6 cellular contexts compared by ENCODE assay signal in the genomic region with DNA sequence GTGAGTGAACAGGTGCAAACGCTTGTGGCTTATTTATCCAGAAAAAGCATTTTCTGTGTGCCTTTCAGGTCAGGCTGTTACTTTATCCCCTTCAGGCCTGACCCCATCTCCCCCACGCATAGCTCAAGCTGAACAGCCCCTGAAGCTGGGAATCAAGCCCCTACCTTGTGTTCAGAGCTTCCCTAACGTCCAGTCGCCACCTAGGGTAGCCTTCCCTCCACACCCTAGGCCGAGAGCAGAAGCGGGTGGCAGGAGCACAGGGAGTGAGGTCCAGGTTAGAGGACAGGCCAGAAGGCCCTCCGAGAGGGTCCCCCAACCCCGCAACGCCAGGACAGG. TPM values are rescaled to one million over a fixed set of nuclear protein-coding genes. Genes with fewer than 3 reads are reported as not detected.
DNase-seq lines count a peak whose midpoint lies in the region; ATAC-seq, FAIRE-seq and TF ChIP-seq lines count a peak whose summit lies in the region.

No MANE protein-coding gene starts in this region.

- intact Hi-C loops in OCI-LY7 (cut with micrococcal nuclease; ENCODE audit: unreplicated experiment): loop anchor here (2.0 kb wide), 1 partner anchor 46 kb away; no protein-coding TSS in a partner anchor

- H3K4me3 ChIP-seq in OCI-LY7 (ENCODE audit: low read depth, low read length, poor library complexity, severe bottlenecking) (peak overlapping the region; percentile 52), small intestine (ENCODE audit: low read depth in 1 of 2, low read length in 2 of 2) (peak overlapping the region; percentile 65 to 94)

- H3K9me3 ChIP-seq in OCI-LY7 (ENCODE audit: low read length) (no peaks in the 10 kb centered on the region), small intestine (ENCODE audit: control insufficient read depth, low read depth) (no peaks in the 10 kb centered on the region)

- H3K27ac ChIP-seq in OCI-LY7 (ENCODE audit: low read depth, low read length, poor library complexity, severe bottlenecking) (no peak overlapping the region), small intestine (ENCODE audit: low read depth in 1 of 2, low read length in 1 of 2) (peak overlapping the region in 1 of 2 donors; percentile 9)

- POLR2A ChIA-PET in OCI-LY7 (lab: Charles Lee): interaction anchor here (0.6 kb wide), 1 partner anchor 971 kb away, joined by 5 read pairs; no protein-coding TSS in a partner anchor

- no peak for FAIRE-seq in small intestine (lab: Jason Lieb, UNC)

- DNase-seq in OCI-LY7 (ENCODE audit: low spot score) (no peak), small intestine (no peak), ACHN (no peak), ecto neural progenitor cell (ENCODE audit: low spot score) (no peak), NCI-H2029 (lab: John Stamatoyannopoulos, UW) (no peak)

- no peaks in the 10 kb centered on the region for H3K27me3 ChIP-seq in small intestine (ENCODE audit: control insufficient read depth in 2 of 2, insufficient read depth in 2 of 2, low read length in 2 of 2)

- H3K79me2 ChIP-seq in OCI-LY7 (ENCODE audit: insufficient read depth, low read depth, low read length): no peaks in the 10 kb centered on the region

- in situ Hi-C loops in ACHN (cut with HindIII; ENCODE audit: low pct_ligation_motif_present, low pct_unique_long_range_greater_than_20kb, low sequenced_read_pairs): no loop called here

- H2AFZ ChIP-seq in OCI-LY7 (ENCODE audit: low read length): peak overlapping the region; percentile 8; the same call in 1 of the 2 replicates

- H3K4me1 ChIP-seq in OCI-LY7 (ENCODE audit: insufficient read depth, low read length, poor library complexity, severe bottlenecking) (peaks cover 14% of the 10 kb centered on the region), small intestine (ENCODE audit: control insufficient read depth in 2 of 2, insufficient read depth in 1 of 2, low read depth in 1 of 2, low read length in 1 of 2) (peaks cover 0 to 5% of the 10 kb centered on the region in 2 donors)

- no peaks in the 10 kb centered on the region for H3K9me2 ChIP-seq in OCI-LY7 (ENCODE audit: insufficient read depth, low read length)

- peak; percentile 28 for ATAC-seq in esophagus mucosa

- H3K36me3 ChIP-seq in OCI-LY7 (ENCODE audit: insufficient read depth, low read length) (peaks cover 12% of the 10 kb centered on the region; the same call in 1 of the 2 replicates), small intestine (ENCODE audit: control insufficient read depth in 2 of 2, insufficient read depth in 2 of 2, low read length in 2 of 2) (peaks cover 0 to 6% of the 10 kb centered on the region in 2 donors)

- CTCF ChIA-PET in OCI-LY7 (lab: Charles Lee; ENCODE audit: unreplicated experiment): interaction anchor here (0.6 to 1.2 kb wide), 2 partner anchors 33 to 46 kb away, joined by 3 to 5 read pairs; no protein-coding TSS in a partner anchor

- BruUV-seq in OCI-LY7 (replicated peaks; lab: Mats Ljungman, UMichigan): no TSS peak

- H4K20me1 ChIP-seq in OCI-LY7 (ENCODE audit: insufficient read depth, low read length): no peaks in the 10 kb centered on the region

- H3K4me2 ChIP-seq in OCI-LY7 (ENCODE audit: low read length): peak overlapping the region; percentile 67

- 20 to 29% (median 23%) methylated on average over 9 of the region's 9 CpGs for WGBS in small intestine, 3 donors

- no peak for TF ChIP-seq CTCF in OCI-LY7 (conservative IDR thresholded peaks at IDR 0.05; ENCODE audit: low read length)

RNA-seq across cellular contexts. Expression of a gene that starts 0.5 kb away (rescaled TPM):
- total RNA-seq in OCI-LY7 (2014; rRNA removed; shearing (Covaris generic)): 0.41 TPM in 1 of 2 replicates, not detected in the other
- 0.17 and 0.21 TPM in 2 replicates for total RNA-seq in OCI-LY7 (2022)
- 0.96 TPM for total RNA-seq in esophagus mucosa
- 100 to 1,000 TPM in 1 of 3 donors, 10 to 100 TPM in 2; 44.9 to 147 (median 61.1) TPM for polyA plus RNA-seq in small intestine

RNA-seq across cellular contexts. Expression of a gene that starts 18.5 kb away (rescaled TPM):
- 51.9 and 56.2 TPM in 2 replicates for total RNA-seq in OCI-LY7 (2014; rRNA removed; shearing (Covaris generic))
- total RNA-seq in OCI-LY7 (2022): 49.8 and 53.8 TPM in 2 replicates
- 72.7 TPM for total RNA-seq in esophagus mucosa
- polyA plus RNA-seq in small intestine: 100 to 1,000 TPM; 106 to 122 (median 108) TPM

RNA-seq across cellular contexts. Expression of a gene that starts 18.5 kb away (rescaled TPM):
- total RNA-seq in OCI-LY7 (2014; rRNA removed; shearing (Covaris generic)): 14.5 and 15.8 TPM in 2 replicates
- total RNA-seq in OCI-LY7 (2022): 20.3 and 21.7 TPM in 2 replicates
- total RNA-seq in esophagus mucosa: 5.7 TPM
- polyA plus RNA-seq in small intestine: 1 to 10 TPM; 1.6 to 7.7 (median 1.8) TPM

RNA-seq across cellular contexts. Expression of a gene that starts 30.8 kb away (rescaled TPM):
- total RNA-seq in OCI-LY7 (2014; rRNA removed; shearing (Covaris generic)): 10.4 and 13.6 TPM in 2 replicates
- total RNA-seq in OCI-LY7 (2022) (20.3 and 20.5 TPM in 2 replicates), esophagus mucosa (23.0 TPM)
- 10 to 100 TPM; 13.6 to 41.3 (median 16.8) TPM for polyA plus RNA-seq in small intestine

RNA-seq across cellular contexts. Expression of a gene that starts 56.0 kb away (rescaled TPM):
- total RNA-seq in OCI-LY7 (2014; rRNA removed; shearing (Covaris generic)): 50.9 and 58.2 TPM in 2 replicates
- total RNA-seq in OCI-LY7 (2022) (52.1 and 52.3 TPM in 2 replicates), esophagus mucosa (11.5 TPM)
- 1 to 10 TPM; 3.8 to 6.7 (median 4.5) TPM for polyA plus RNA-seq in small intestine
